Comparison of ENCODE assay signal across 8 cellular contexts in the genomic region with DNA sequence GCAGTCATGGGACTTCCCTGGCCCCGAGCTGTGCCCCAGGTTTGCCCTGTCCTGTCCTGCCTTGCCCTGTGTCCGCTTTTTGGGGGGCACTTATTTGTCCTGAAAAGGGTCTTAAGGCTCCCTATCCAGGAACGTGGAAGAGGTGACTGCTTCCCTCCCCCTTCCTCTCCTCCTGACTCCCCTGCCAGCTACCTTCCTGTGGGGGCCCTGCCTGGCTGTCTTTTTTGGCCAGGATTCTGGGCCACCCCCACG. TPM values are rescaled to one million over a fixed set of nuclear protein-coding genes. Genes with fewer than 3 reads are reported as not detected.
DNase-seq lines count a peak whose midpoint lies in the region; ATAC-seq and TF ChIP-seq lines count a peak whose summit lies in the region.

No MANE protein-coding gene starts in this region.

- no peaks in the 10 kb centered on the region for H3K36me3 Mint-ChIP-seq in memory B cell

- no peaks in the 10 kb centered on the region for H3K27me3 ChIP-seq in body of pancreas
- no peaks in the 10 kb centered on the region for H3K27me3 ChIP-seq in vagina

- H3K4me3 ChIP-seq in body of pancreas = no peak overlapping the region
- peak overlapping the region; percentile 56 to 71 for H3K4me3 ChIP-seq in vagina

- no peaks in the 10 kb centered on the region for H3K9me3 ChIP-seq in body of pancreas
- no peaks in the 10 kb centered on the region for H3K9me3 ChIP-seq in vagina

- peak overlapping the region; percentile 95 for H3K4me3 Mint-ChIP-seq in memory B cell

- TF ChIP-seq CTCF in body of pancreas (IDR thresholded peaks at IDR 0.05) (no peak), vagina (IDR thresholded peaks at IDR 0.05) (no peak)

- H3K36me3 ChIP-seq in body of pancreas (replicated peaks in 1 of 2; ENCODE audit: insufficient read depth in 1 of 2, low read depth in 2 of 2) = no peaks in the 10 kb centered on the region
- H3K36me3 ChIP-seq in vagina = no peaks in the 10 kb centered on the region

- H3K27me3 Mint-ChIP-seq in memory B cell = no peaks in the 10 kb centered on the region

- H3K4me1 Mint-ChIP-seq in memory B cell = peaks cover 24% of the 10 kb centered on the region

- peaks cover 53% of the 10 kb centered on the region for H3K4me1 ChIP-seq in body of pancreas
- H3K4me1 ChIP-seq in vagina = peaks cover 41% of the 10 kb centered on the region

- WGBS in body of pancreas, 2 donors = 0% methylated on average over 3 to 4 of the region's 4 CpGs

- H3K27ac ChIP-seq in body of pancreas (peak overlapping the region; percentile 100), vagina (peak overlapping the region; percentile 100)

- TF ChIP-seq POLR2A in body of pancreas (IDR thresholded peaks at IDR 0.05) (no peak), vagina (IDR thresholded peaks at IDR 0.05) (no peak)

- peak overlapping the region; percentile 98 for H3K27ac Mint-ChIP-seq in memory B cell

- intact Hi-C loops in body of pancreas (cut with DNase I) (no loop called here), vagina (cut with DNase I) (loop anchor here (1.0 to 2.0 kb wide), 2 partner anchors 59 to 180 kb away; no protein-coding TSS in a partner anchor)

- ATAC-seq in body of pancreas (no peak), memory B cell (ENCODE audit: low read depth) (no peak)

- H3K9me3 Mint-ChIP-seq in memory B cell = no peaks in the 10 kb centered on the region

- peak; percentile 7 for DNase-seq in stimulated activated CD8-positive, alpha-beta memory T cell treated with anti-CD3 and anti-CD28 coated beads, Interleukin-12 subunit alpha, Interleukin-12 subunit beta, amount 100 ng/mL, for 4 hours (ENCODE audit: low read depth)
- DNase-seq in stimulated activated CD8-positive, alpha-beta memory T cell treated with anti-CD3 and anti-CD28 coated beads, Interleukin-4, amount 100 ng/mL, for 48 hours = no peak
- DNase-seq in body of pancreas (no peak), memory B cell (ENCODE audit: low spot score in 2 of 2) (no peak), vagina (ENCODE audit: extremely low spot score in 2 of 2) (no peak), SIG-M5 (lab: John Stamatoyannopoulos, UW) (no peak), NAMALWA (ENCODE audit: low spot score) (no peak)
- no peak for DNase-seq in stimulated activated naive CD4-positive, alpha-beta T cell (lab: John Stamatoyannopoulos, UW)

RNA-seq across cellular contexts. Expression of a gene that starts 6.5 kb away (rescaled TPM):
- total RNA-seq in body of pancreas (10 to 100 TPM; 38.1 to 63.6 TPM), vagina (98.5 TPM)

Comparison
In these comparisons a context has a peak if more than half of its experiments do, and no peak if none do; other contexts are left out.
1. H3K4me3 ChIP-seq: peak in vagina (2 of 2); none in body of pancreas (0 of 2).